In genomic region chr18:12015697-12016062, GRCh38 we compare ENCODE assay signal across 12 cellular contexts. TPM values are rescaled to one million over a fixed set of nuclear protein-coding genes. Genes with fewer than 3 reads are reported as not detected.
DNase-seq lines count a peak whose midpoint lies in the region; ATAC-seq, FAIRE-seq and TF ChIP-seq lines count a peak whose summit lies in the region.
"Had no signal": no experiment of that assay in that cellular context is flagged by ENCODE, and none has a peak within 500 bp of the region (broad histone marks: within the 10 kb centered on the region; RNA-seq: fewer than 3 reads in every experiment).

No MANE protein-coding gene starts in this region.

- H3K4me1 Mint-ChIP-seq in astrocyte (ENCODE audit: low read depth, unreplicated experiment) = peaks cover 12% of the 10 kb centered on the region
- no peaks in the 10 kb centered on the region for H3K4me1 Mint-ChIP-seq in activated CD8-positive, alpha-beta T cell treated with anti-CD3 and anti-CD28 coated beads, Interleukin-2, amount 10 ng/mL, durations not matched to agents 7 days and 5 days (ENCODE audit: low read depth)

- H3K36me3 ChIP-seq in astrocyte (ENCODE audit: insufficient read depth, low read length) = no peaks in the 10 kb centered on the region
- peaks cover 46% of the 10 kb centered on the region for H3K36me3 ChIP-seq in left ventricle myocardium inferior
- peaks cover 0 to 23% (median 9%) of the 10 kb centered on the region in 4 donors for H3K36me3 ChIP-seq in sigmoid colon

- CTCF ChIA-PET in activated CD8-positive, alpha-beta T cell treated with anti-CD3 and anti-CD28 coated beads, Interleukin-2, amount 10 ng/mL, durations not matched to agents 7 days and 5 days (lab: Charles Lee) = no interaction called here

- no peak overlapping the region for H3K27ac Mint-ChIP-seq in astrocyte (ENCODE audit: unreplicated experiment)
- no peak overlapping the region for H3K27ac Mint-ChIP-seq in activated CD8-positive, alpha-beta T cell treated with anti-CD3 and anti-CD28 coated beads, Interleukin-2, amount 10 ng/mL, durations not matched to agents 7 days and 5 days
- H3K27ac Mint-ChIP-seq: activated CD4-positive, alpha-beta memory T cell treated with anti-CD3 and anti-CD28 coated beads for 36 hours had no signal

- H2AFZ ChIP-seq in astrocyte (ENCODE audit: low read depth, low read length) = no peak overlapping the region

- intact Hi-C loops in left ventricle myocardium inferior (cut with micrococcal nuclease) = no loop called here
- intact Hi-C loops in sigmoid colon (cut with DNase I) = loop anchor here (2.0 kb wide), 1 partner anchor 23 kb away; no protein-coding TSS in a partner anchor

- TF ChIP-seq POLR2A in sigmoid colon (IDR thresholded peaks at IDR 0.05) = no peak

- WGBS in sigmoid colon, 2 donors = 10 to 63% methylated on average over 6 of the region's 6 CpGs

- no peak for TF ChIP-seq CTCF in astrocyte (IDR thresholded peaks at IDR 0.05; ENCODE audit: insufficient read depth, low read depth, low read length)
- no peak for TF ChIP-seq CTCF in left ventricle myocardium inferior (IDR thresholded peaks at IDR 0.05; ENCODE audit: borderline replicate concordance)
- no peak for TF ChIP-seq CTCF in sigmoid colon (IDR thresholded peaks at IDR 0.05)

- no peaks in the 10 kb centered on the region for H4K20me1 ChIP-seq in astrocyte (ENCODE audit: insufficient read depth, low read length)

- H3K9me3 ChIP-seq in astrocyte (ENCODE audit: insufficient read depth, low read depth, low read length) (no peaks in the 10 kb centered on the region), left ventricle myocardium inferior (replicated peaks) (no peaks in the 10 kb centered on the region), sigmoid colon (no peaks in the 10 kb centered on the region)
- H3K9me3 ChIP-seq: ascending aorta, Caco-2 had no signal

- H3K9ac ChIP-seq in astrocyte (ENCODE audit: low read length) = no peak overlapping the region

- H3K9me3 Mint-ChIP-seq in astrocyte (ENCODE audit: unreplicated experiment) = no peaks in the 10 kb centered on the region
- H3K9me3 Mint-ChIP-seq in activated CD8-positive, alpha-beta T cell treated with anti-CD3 and anti-CD28 coated beads, Interleukin-2, amount 10 ng/mL, durations not matched to agents 7 days and 5 days (ENCODE audit: insufficient read depth) = no peaks in the 10 kb centered on the region
- H3K9me3 Mint-ChIP-seq: activated CD4-positive, alpha-beta memory T cell treated with anti-CD3 and anti-CD28 coated beads for 36 hours had no signal

- DNase-seq in HT-29 (ENCODE audit: low spot score) = peak; percentile 80
- DNase-seq in astrocyte (ENCODE audit: low read depth) = peak; percentile 33
- DNase-seq in left ventricle myocardium inferior = peak; percentile 72
- peak; percentile 90 for DNase-seq in sigmoid colon
- no peak for DNase-seq in DMS153 (lab: John Stamatoyannopoulos, UW)
- DNase-seq in NCI-H2081 treated with DMSO at 0.1 percent for 48 hours (lab: John Stamatoyannopoulos, UW) = no peak
- no peak for DNase-seq in NCI-H2227 treated with DMSO at 0.1 percent for 48 hours (lab: John Stamatoyannopoulos, UW)
- no peak for DNase-seq in activated CD8-positive, alpha-beta T cell treated with anti-CD3 and anti-CD28 coated beads, Interleukin-2, amount 10 ng/mL, durations not matched to agents 7 days and 5 days
- DNase-seq: activated CD4-positive, alpha-beta memory T cell treated with anti-CD3 and anti-CD28 coated beads for 36 hours; Caco-2; Karpas-422 had no signal

- H3K4me3 ChIP-seq in astrocyte (ENCODE audit: insufficient read depth, low read depth, low read length) (no peak overlapping the region), left ventricle myocardium inferior (no peak overlapping the region), sigmoid colon (no peak overlapping the region)
- H3K4me3 ChIP-seq: ascending aorta had no signal

- H3K4me1 ChIP-seq in astrocyte (ENCODE audit: insufficient read depth, low read length) = peaks cover 6% of the 10 kb centered on the region
- H3K4me1 ChIP-seq in left ventricle myocardium inferior = peaks cover 53% of the 10 kb centered on the region
- H3K4me1 ChIP-seq in sigmoid colon = peaks cover 0 to 25% (median 22%) of the 10 kb centered on the region in 4 donors
- H3K4me1 ChIP-seq: ascending aorta, Caco-2 had no signal

- no peak overlapping the region for H3K4me3 Mint-ChIP-seq in astrocyte (ENCODE audit: unreplicated experiment)
- H3K4me3 Mint-ChIP-seq in activated CD8-positive, alpha-beta T cell treated with anti-CD3 and anti-CD28 coated beads, Interleukin-2, amount 10 ng/mL, durations not matched to agents 7 days and 5 days = no peak overlapping the region
- H3K4me3 Mint-ChIP-seq: activated CD4-positive, alpha-beta memory T cell treated with anti-CD3 and anti-CD28 coated beads for 36 hours had no signal

- FAIRE-seq in astrocyte (lab: Jason Lieb, UNC) = no peak

- ATAC-seq in activated CD8-positive, alpha-beta T cell treated with anti-CD3 and anti-CD28 coated beads, Interleukin-2, amount 10 ng/mL, durations not matched to agents 7 days and 5 days = no peak

- no peaks in the 10 kb centered on the region for H3K79me2 ChIP-seq in astrocyte (ENCODE audit: insufficient read depth, low read length)

- no peaks in the 10 kb centered on the region for H3K36me3 Mint-ChIP-seq in astrocyte (ENCODE audit: low read depth, unreplicated experiment)
- H3K36me3 Mint-ChIP-seq in activated CD8-positive, alpha-beta T cell treated with anti-CD3 and anti-CD28 coated beads, Interleukin-2, amount 10 ng/mL, durations not matched to agents 7 days and 5 days (ENCODE audit: low read depth) = peaks cover 3% of the 10 kb centered on the region

- H3K27ac ChIP-seq in astrocyte (ENCODE audit: low read depth, low read length) (no peak overlapping the region), left ventricle myocardium inferior (replicated peaks) (peak overlapping the region; percentile 87), sigmoid colon (peak overlapping the region; percentile 67 to 81 (median 76))
- H3K27ac ChIP-seq: ascending aorta had no signal

- TF ChIP-seq EP300 in sigmoid colon (IDR thresholded peaks at IDR 0.05) = no peak

- H3K27me3 Mint-ChIP-seq in astrocyte (ENCODE audit: low read depth, unreplicated experiment) = peaks cover 13% of the 10 kb centered on the region
- H3K27me3 Mint-ChIP-seq in activated CD8-positive, alpha-beta T cell treated with anti-CD3 and anti-CD28 coated beads, Interleukin-2, amount 10 ng/mL, durations not matched to agents 7 days and 5 days (ENCODE audit: low read depth) = no peaks in the 10 kb centered on the region
- H3K27me3 Mint-ChIP-seq: activated CD4-positive, alpha-beta memory T cell treated with anti-CD3 and anti-CD28 coated beads for 36 hours had no signal

- POLR2A ChIA-PET in activated CD8-positive, alpha-beta T cell treated with anti-CD3 and anti-CD28 coated beads, Interleukin-2, amount 10 ng/mL, durations not matched to agents 7 days and 5 days (lab: Charles Lee) = no interaction called here

- H3K4me2 ChIP-seq in astrocyte (ENCODE audit: low read length) = no peak overlapping the region

- H3K27me3 ChIP-seq in astrocyte (ENCODE audit: insufficient read depth, low read length) = peaks cover 2% of the 10 kb centered on the region
- H3K27me3 ChIP-seq in left ventricle myocardium inferior (ENCODE audit: low read depth) = no peaks in the 10 kb centered on the region
- no peaks in the 10 kb centered on the region for H3K27me3 ChIP-seq in sigmoid colon
- H3K27me3 ChIP-seq: ascending aorta had no signal

RNA-seq across cellular contexts. Expression of gene IMPA2, which starts 34.4 kb away (rescaled TPM):
- total RNA-seq in HT-29 (2014; rRNA removed; shearing (Covaris generic)) = 88.6 and 89.2 TPM in 2 replicates
- total RNA-seq in astrocyte (4.1 and 4.8 TPM in 2 replicates), left ventricle myocardium inferior (51.5 TPM), sigmoid colon (10 to 100 TPM; 21.3 to 66.5 (median 29.1) TPM)
- polyA plus RNA-seq in sigmoid colon = 100 to 1,000 TPM in 1 of 3 donors, 10 to 100 TPM in 2; 88.1 to 138 (median 99.6) TPM
- 10 to 100 TPM; 21.1 to 22.3 TPM for total RNA-seq in activated CD8-positive, alpha-beta T cell treated with anti-CD3 and anti-CD28 coated beads, Interleukin-2, amount 10 ng/mL, durations not matched to agents 7 days and 5 days

Comparison
In these comparisons a context has a peak if more than half of its experiments do, and no peak if none do; other contexts are left out.
1. DNase-seq: peak in HT-29 (single experiment), astrocyte (single experiment), left ventricle myocardium inferior (single experiment) and sigmoid colon (single experiment); none in DMS153 (single experiment), NCI-H2081 treated with DMSO at 0.1 percent for 48 hours (single experiment), NCI-H2227 treated with DMSO at 0.1 percent for 48 hours (single experiment) and activated CD8-positive, alpha-beta T cell treated with anti-CD3 and anti-CD28 coated beads, Interleukin-2, amount 10 ng/mL, durations not matched to agents 7 days and 5 days (single experiment).